ENCODE assay signal across 1 cellular context in genomic region chr2:218566296-218566695, GRCh38.
A peak's percentile ranks its signal among the peaks of the same experiment; 100 is the strongest.
TF ChIP-seq lines count a peak whose summit lies in the region.

No MANE protein-coding gene starts in this region.

TF ChIP-seq in HepG2, 621 proteins besides CTCF, POLR2A, EP300 and RAD21:
- no peak for TF ChIP-seq ZNF782 (CRISPR knock-in tag; IDR thresholded peaks at IDR 0.05; ENCODE audit: borderline replicate concordance)
- 0 out of 4 replicates have a peak, but pooled peaks of 1 of the 2 experiments have one; percentile 5 for TF ChIP-seq MAFK (conservative IDR thresholded peaks at IDR 0.05 in 1 of 2, IDR thresholded peaks at IDR 0.05 in 1 of 2; ENCODE audit: low read length in 2 of 2)
- no peak for TF ChIP-seq GLMP (CRISPR knock-in tag; IDR thresholded peaks at IDR 0.05; ENCODE audit: borderline replicate concordance)
- TF ChIP-seq ZNF776 (CRISPR knock-in tag; IDR thresholded peaks at IDR 0.05) = no peak
